Comparison of ENCODE assay signal across 17 cellular contexts in the genomic region with DNA sequence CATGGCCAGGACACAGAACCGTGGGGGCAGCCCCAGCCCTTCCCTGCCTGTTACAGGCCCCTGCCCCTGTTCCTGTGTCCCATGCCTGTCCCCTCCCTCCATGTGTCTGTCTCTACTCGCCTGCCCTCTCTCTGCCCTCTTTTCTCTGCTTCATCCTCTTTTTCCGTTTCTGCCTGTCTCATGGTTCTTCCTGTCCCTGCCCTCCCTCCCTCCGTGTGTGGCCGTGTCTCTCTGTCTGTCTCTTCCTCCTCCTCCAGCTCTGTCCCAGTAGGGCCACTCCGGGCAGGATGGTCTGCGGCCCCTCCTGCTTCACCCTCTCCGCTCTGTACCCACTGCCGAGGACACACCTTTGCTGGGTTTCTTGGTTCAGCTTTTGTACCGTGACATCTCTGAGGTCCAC.
A peak's percentile ranks its signal among the peaks of the same experiment; 100 is the strongest.
DNase-seq lines count a peak whose midpoint lies in the region; ATAC-seq and TF ChIP-seq lines count a peak whose summit lies in the region.
"Had no signal": no experiment of that assay in that cellular context is flagged by ENCODE, and none has a peak within 500 bp of the region (broad histone marks: within the 10 kb centered on the region; RNA-seq: fewer than 3 reads in every experiment).

No MANE protein-coding gene starts in this region.

- no peaks in the 10 kb centered on the region for H3K9me3 Mint-ChIP-seq in stimulated activated naive B cell treated with anti-CD40 and anti-IgM and Interleukin-4, amounts not matched to agents 10 μg/mL and 1 μg/mL and 100 μg/mL, for 72 hours
- H3K9me3 Mint-ChIP-seq in endodermal cell, result no peaks in the 10 kb centered on the region
- H3K9me3 Mint-ChIP-seq: activated T-cell treated with anti-CD3 and anti-CD28 coated beads, Interleukin-2, amount 50 U/mL, for 4 hours; nephron had no signal

- no peaks in the 10 kb centered on the region for H3K27me3 Mint-ChIP-seq in stimulated activated naive B cell treated with anti-CD40 and anti-IgM and Interleukin-4, amounts not matched to agents 10 μg/mL and 1 μg/mL and 100 μg/mL, for 72 hours
- H3K27me3 Mint-ChIP-seq in endodermal cell (ENCODE audit: insufficient read depth), result no peaks in the 10 kb centered on the region
- H3K27me3 Mint-ChIP-seq: progenitor cell of endocrine pancreas had no signal

- H3K9ac ChIP-seq in iPS-15b (ENCODE audit: low read depth, low read length) (peak overlapping the region; percentile 24), endodermal cell (ENCODE audit: extremely low read depth, low read length, poor library complexity, severe bottlenecking) (no peak overlapping the region)

- peak overlapping the region; percentile 90 for H3K27ac Mint-ChIP-seq in stimulated activated naive B cell treated with anti-CD40 and anti-IgM and Interleukin-4, amounts not matched to agents 10 μg/mL and 1 μg/mL and 100 μg/mL, for 72 hours
- no peak overlapping the region for H3K27ac Mint-ChIP-seq in endodermal cell
- H3K27ac Mint-ChIP-seq: activated CD8-positive, alpha-beta T cell treated with anti-CD3 and anti-CD28 coated beads, Interleukin-2, amount 10 ng/mL, durations not matched to agents 7 days and 5 days; nephron; progenitor cell of endocrine pancreas had no signal

- WGBS in endodermal cell (ENCODE audit: insufficient coverage in 1 of 2, insufficient read length in 1 of 2), 2 experiments, result 52 to 53% methylated on average over 10 of the region's 10 CpGs

- peak; percentile 18 for DNase-seq in KBM-7
- DNase-seq in RWPE2 (ENCODE audit: low spot score), result no peak
- no peak for DNase-seq in stimulated activated naive B cell treated with anti-CD40 and anti-IgM and Interleukin-4, amounts not matched to agents 10 μg/mL and 1 μg/mL and 100 μg/mL, for 72 hours
- no peak for DNase-seq in NCI-H446 (lab: John Stamatoyannopoulos, UW)
- DNase-seq in endodermal cell, result no peak
- DNase-seq in ACHN, result no peak
- DNase-seq: activated CD4-positive, CD25-positive, alpha-beta regulatory T cell treated with anti-CD3 and anti-CD28 coated beads, Interleukin-2, amount 50 U/mL, for 72 hours; activated CD8-positive, alpha-beta T cell treated with anti-CD3 and anti-CD28 coated beads, Interleukin-2, amount 10 ng/mL, durations not matched to agents 7 days and 5 days; activated naive CD4-positive, alpha-beta T cell treated with anti-CD3 and anti-CD28 coated beads, Interleukin-2, amount 50 U/mL, for 16 hours; activated T-cell treated with anti-CD3 and anti-CD28 coated beads, Interleukin-2, amount 50 U/mL, for 4 hours; aorta; GOT3; stimulated activated naive CD4-positive, alpha-beta T cell; trophoblast cell had no signal

- H3K36me3 ChIP-seq in RWPE2 (ENCODE audit: low read depth) (no peaks in the 10 kb centered on the region), iPS-15b (ENCODE audit: control insufficient read depth, insufficient read depth, low read length) (no peaks in the 10 kb centered on the region), endodermal cell (ENCODE audit: control insufficient read depth, insufficient read depth, low read length) (no peaks in the 10 kb centered on the region)

- TF ChIP-seq CTCF in RWPE2 (IDR thresholded peaks at IDR 0.05; ENCODE audit: poor library complexity, severe bottlenecking) (no peak), endodermal cell (conservative IDR thresholded peaks at IDR 0.05) (no peak)

- H3K4me3 Mint-ChIP-seq in stimulated activated naive B cell treated with anti-CD40 and anti-IgM and Interleukin-4, amounts not matched to agents 10 μg/mL and 1 μg/mL and 100 μg/mL, for 72 hours, result peak overlapping the region; percentile 14 to 28
- no peak overlapping the region for H3K4me3 Mint-ChIP-seq in endodermal cell
- H3K4me3 Mint-ChIP-seq: activated CD8-positive, alpha-beta T cell treated with anti-CD3 and anti-CD28 coated beads, Interleukin-2, amount 10 ng/mL, durations not matched to agents 7 days and 5 days; activated T-cell treated with anti-CD3 and anti-CD28 coated beads, Interleukin-2, amount 50 U/mL, for 4 hours; nephron had no signal

- peak; percentile 8; the same call in 1 of the 3 replicates for ATAC-seq in RWPE2 (ENCODE audit: low read depth)
- ATAC-seq in stimulated activated naive B cell treated with anti-CD40 and anti-IgM and Interleukin-4, amounts not matched to agents 10 μg/mL and 1 μg/mL and 100 μg/mL, for 72 hours (replicated peaks), result no peak
- ATAC-seq: activated CD8-positive, alpha-beta T cell treated with anti-CD3 and anti-CD28 coated beads, Interleukin-2, amount 10 ng/mL, durations not matched to agents 7 days and 5 days; activated T-cell treated with anti-CD3 and anti-CD28 coated beads, Interleukin-2, amount 50 U/mL, for 4 hours had no signal

- no peak overlapping the region for H3K4me3 ChIP-seq in RWPE2 (ENCODE audit: severe bottlenecking)
- H3K4me3 ChIP-seq in iPS-15b (ENCODE audit: low read depth, low read length), result no peak overlapping the region
- H3K4me3 ChIP-seq in endodermal cell (ENCODE audit: low read length), result no peak overlapping the region

- H3K4me1 Mint-ChIP-seq in stimulated activated naive B cell treated with anti-CD40 and anti-IgM and Interleukin-4, amounts not matched to agents 10 μg/mL and 1 μg/mL and 100 μg/mL, for 72 hours, result peaks cover 50 to 92% of the 10 kb centered on the region in 2 donors
- no peaks in the 10 kb centered on the region for H3K4me1 Mint-ChIP-seq in endodermal cell
- H3K4me1 Mint-ChIP-seq: nephron had no signal

- in situ Hi-C loops in KBM-7 (cut with MboI; ENCODE audit: low pct_unique_long_range_greater_than_20kb, low sequenced_read_pairs), result no loop called here
- in situ Hi-C loops in ACHN (cut with HindIII; ENCODE audit: low pct_ligation_motif_present, low pct_unique_long_range_greater_than_20kb, low sequenced_read_pairs), result no loop called here

- no peaks in the 10 kb centered on the region for H3K27me3 ChIP-seq in RWPE2 (ENCODE audit: insufficient read depth, poor library complexity, severe bottlenecking)
- no peaks in the 10 kb centered on the region for H3K27me3 ChIP-seq in iPS-15b (ENCODE audit: control insufficient read depth, insufficient read depth, low read length)
- no peaks in the 10 kb centered on the region for H3K27me3 ChIP-seq in endodermal cell (ENCODE audit: control insufficient read depth, insufficient read depth, low read length, poor library complexity, severe bottlenecking)

- H3K9me3 ChIP-seq in RWPE2 (ENCODE audit: severe bottlenecking), result no peaks in the 10 kb centered on the region
- no peaks in the 10 kb centered on the region for H3K9me3 ChIP-seq in iPS-15b (ENCODE audit: control insufficient read depth, insufficient read depth, low read length)
- H3K9me3 ChIP-seq in endodermal cell (ENCODE audit: control insufficient read depth, low read length), result no peaks in the 10 kb centered on the region

- H3K4me1 ChIP-seq in RWPE2 (ENCODE audit: insufficient read depth, poor library complexity, severe bottlenecking), result no peaks in the 10 kb centered on the region
- no peaks in the 10 kb centered on the region for H3K4me1 ChIP-seq in iPS-15b (ENCODE audit: control insufficient read depth, insufficient read depth, low read length)
- H3K4me1 ChIP-seq in endodermal cell (ENCODE audit: control insufficient read depth, insufficient read depth, low read length), result no peaks in the 10 kb centered on the region

- peaks cover 8 to 10% of the 10 kb centered on the region in 2 donors for H3K36me3 Mint-ChIP-seq in stimulated activated naive B cell treated with anti-CD40 and anti-IgM and Interleukin-4, amounts not matched to agents 10 μg/mL and 1 μg/mL and 100 μg/mL, for 72 hours
- H3K36me3 Mint-ChIP-seq in endodermal cell (ENCODE audit: low read depth), result no peaks in the 10 kb centered on the region

- H3K27ac ChIP-seq in RWPE2 (ENCODE audit: poor library complexity, severe bottlenecking) (no peak overlapping the region), endodermal cell (ENCODE audit: low read depth, low read length) (no peak overlapping the region)
